Comparison of ENCODE assay signal across 8 cellular contexts in genomic region chr19:23415561-23416191, GRCh38. TPM values are rescaled to one million over a fixed set of nuclear protein-coding genes. Genes with fewer than 3 reads are reported as not detected.
A peak's percentile ranks its signal among the peaks of the same experiment; 100 is the strongest.
DNase-seq lines count a peak whose midpoint lies in the region; ATAC-seq and TF ChIP-seq lines count a peak whose summit lies in the region.

No MANE protein-coding gene starts in this region.

- TF ChIP-seq CTCF in breast epithelium (IDR thresholded peaks at IDR 0.05) (no peak), left lung (IDR thresholded peaks at IDR 0.05) (no peak), testis (IDR thresholded peaks at IDR 0.05) (no peak)

- H3K4me1 ChIP-seq in breast epithelium = no peaks in the 10 kb centered on the region
- H3K4me1 ChIP-seq in left lung = no peaks in the 10 kb centered on the region
- no peaks in the 10 kb centered on the region for H3K4me1 ChIP-seq in testis

- ATAC-seq in left lung (peak; percentile 96), GM18870 (IDR thresholded peaks at IDR 0.05; ENCODE audit: unreplicated experiment) (no peak), GM18867 (IDR thresholded peaks at IDR 0.05; ENCODE audit: unreplicated experiment) (no peak)

- TF ChIP-seq POLR2A in breast epithelium (IDR thresholded peaks at IDR 0.05) (no peak), testis (IDR thresholded peaks at IDR 0.05) (no peak)

- intact Hi-C loops in breast epithelium (cut with DNase I; ENCODE audit: low total_unique reads) = no loop called here
- intact Hi-C loops in left lung (cut with DNase I) = no loop called here
- intact Hi-C loops in testis (cut with DNase I; ENCODE audit: low total_unique reads) = no loop called here

- H3K36me3 ChIP-seq in breast epithelium = no peaks in the 10 kb centered on the region
- no peaks in the 10 kb centered on the region for H3K36me3 ChIP-seq in left lung
- H3K36me3 ChIP-seq in testis (ENCODE audit: low read depth, missing control alignments) = no peaks in the 10 kb centered on the region

- H3K27ac ChIP-seq in breast epithelium (no peak overlapping the region), left lung (no peak overlapping the region), testis (no peak overlapping the region)

- peak overlapping the region; percentile 31 to 58 (median 45) for H3K4me3 ChIP-seq in breast epithelium
- peak overlapping the region; percentile 8 to 30 for H3K4me3 ChIP-seq in left lung
- H3K4me3 ChIP-seq in testis = peak overlapping the region; percentile 32 to 53

- WGBS in testis, 2 donors = 0% methylated on average over 6 to 31 of the region's 33 CpGs

- no peaks in the 10 kb centered on the region for H3K9me3 ChIP-seq in breast epithelium
- H3K9me3 ChIP-seq in left lung = peaks cover 0 to 6% of the 10 kb centered on the region in 2 donors
- no peaks in the 10 kb centered on the region for H3K9me3 ChIP-seq in testis

- DNase-seq in DMS114 treated with DMSO at 0.1 percent for 48 hours (lab: John Stamatoyannopoulos, UW; ENCODE audit: unreplicated experiment) (peak; percentile 89), NCI-H146 treated with DMSO at 0.1 percent for 48 hours (lab: John Stamatoyannopoulos, UW; ENCODE audit: unreplicated experiment) (peak; percentile 83), breast epithelium (ENCODE audit: low spot score in 2 of 2) (no peak), left lung (peak; percentile 36 to 78), testis (peak; percentile 63), SIG-M5 treated with dmso at 0.1 percent for 504 hours (lab: John Stamatoyannopoulos, UW; ENCODE audit: unreplicated experiment) (no peak)

- H3K27me3 ChIP-seq in breast epithelium (no peaks in the 10 kb centered on the region), left lung (peaks cover 0 to 31% of the 10 kb centered on the region in 2 donors), testis (no peaks in the 10 kb centered on the region)

RNA-seq across cellular contexts. Expression of gene ZNF91, which starts 20.4 kb away (rescaled TPM):
- total RNA-seq in breast epithelium = 100 to 1,000 TPM; 106 to 201 (median 149) TPM
- 10 to 100 TPM; 36.8 to 48.4 TPM for total RNA-seq in left lung
- total RNA-seq in testis = 100 to 1,000 TPM in 1 of 2 donors, 10 to 100 TPM in 1; 96.1 to 101 TPM
- polyA plus RNA-seq in testis (ENCODE audit: insufficient read depth, low read depth, low replicate concordance) = 50.1 TPM

Comparison
In these comparisons a context has a peak if more than half of its experiments do, and no peak if none do; other contexts are left out.
1. DNase-seq: peak in DMS114 treated with DMSO at 0.1 percent for 48 hours (single experiment), NCI-H146 treated with DMSO at 0.1 percent for 48 hours (single experiment), left lung (2 of 2) and testis (single experiment); none in breast epithelium (0 of 2) and SIG-M5 treated with dmso at 0.1 percent for 504 hours (single experiment).
2. Peak in every context shown above with its lines, with median percentiles within 50 percentile points of each other: H3K4me3 ChIP-seq.